24 cellular contexts compared by ENCODE assay signal in genomic region chr17:58184986-58185761, GRCh38. TPM values are rescaled to one million over a fixed set of nuclear protein-coding genes. Genes with fewer than 3 reads are reported as not detected.
"Had no signal": no experiment of that assay in that cellular context is flagged by ENCODE, and none has a peak within 500 bp of the region (broad histone marks: within the 10 kb centered on the region; RNA-seq: fewer than 3 reads in every experiment).

No MANE protein-coding gene starts in this region.

- H3K4me3 Mint-ChIP-seq: activated naive CD8-positive, alpha-beta T cell treated with anti-CD3 and anti-CD28 coated beads for 36 hours; activated T-cell treated with anti-CD3 and anti-CD28 coated beads, Interleukin-2, amount 50 U/mL, for 4 hours; immature natural killer cell; naive thymus-derived CD8-positive, alpha-beta T cell; stimulated activated naive B cell treated with anti-CD40 and anti-IgM and Interleukin-4, amounts not matched to agents 10 μg/mL and 1 μg/mL and 100 μg/mL, for 72 hours; type B pancreatic cell had no signal

- ATAC-seq: activated T-cell treated with anti-CD3 and anti-CD28 coated beads, Interleukin-2, amount 50 U/mL, for 4 hours; left cardiac atrium; naive thymus-derived CD8-positive, alpha-beta T cell; stimulated activated naive B cell treated with anti-CD40 and anti-IgM and Interleukin-4, amounts not matched to agents 10 μg/mL and 1 μg/mL and 100 μg/mL, for 72 hours had no signal

- DNase-seq: activated CD4-positive, alpha-beta T cell treated with anti-CD3 and anti-CD28 coated beads, Interleukin-2, amount 50 U/mL, for 1 hour; activated CD4-positive, CD25-positive, alpha-beta regulatory T cell; activated gamma-delta T cell; activated naive CD8-positive, alpha-beta T cell treated with anti-CD3 and anti-CD28 coated beads for 36 hours; activated T-cell treated with anti-CD3 and anti-CD28 coated beads, Interleukin-2, amount 50 U/mL, for 4 hours; aorta; glutamatergic neuron; immature natural killer cell; left cardiac atrium; naive thymus-derived CD8-positive, alpha-beta T cell; occipital lobe; sigmoid colon; stimulated activated CD4-positive, alpha-beta T cell treated with anti-CD3 and anti-CD28 coated beads, Interleukin-2, amount 100 ng/mL, for 24 hours; stimulated activated naive B cell treated with anti-CD40 and anti-IgM and Interleukin-4, amounts not matched to agents 10 μg/mL and 1 μg/mL and 100 μg/mL, for 72 hours had no signal

- H3K27ac Mint-ChIP-seq: activated naive CD8-positive, alpha-beta T cell treated with anti-CD3 and anti-CD28 coated beads for 36 hours; stimulated activated naive B cell treated with anti-CD40 and anti-IgM and Interleukin-4, amounts not matched to agents 10 μg/mL and 1 μg/mL and 100 μg/mL, for 72 hours; type B pancreatic cell had no signal

- H3K36me3 Mint-ChIP-seq: activated naive CD8-positive, alpha-beta T cell treated with anti-CD3 and anti-CD28 coated beads for 36 hours; immature natural killer cell; naive thymus-derived CD8-positive, alpha-beta T cell; stimulated activated naive B cell treated with anti-CD40 and anti-IgM and Interleukin-4, amounts not matched to agents 10 μg/mL and 1 μg/mL and 100 μg/mL, for 72 hours; type B pancreatic cell had no signal

- H3K4me3 ChIP-seq: breast epithelium, esophagus muscularis mucosa, lung, sigmoid colon had no signal

- H3K9me3 Mint-ChIP-seq: activated naive CD8-positive, alpha-beta T cell treated with anti-CD3 and anti-CD28 coated beads for 36 hours; activated T-cell treated with anti-CD3 and anti-CD28 coated beads, Interleukin-2, amount 50 U/mL, for 4 hours; immature natural killer cell; naive thymus-derived CD8-positive, alpha-beta T cell; stimulated activated naive B cell treated with anti-CD40 and anti-IgM and Interleukin-4, amounts not matched to agents 10 μg/mL and 1 μg/mL and 100 μg/mL, for 72 hours; type B pancreatic cell had no signal

- H3K4me1 Mint-ChIP-seq: activated naive CD8-positive, alpha-beta T cell treated with anti-CD3 and anti-CD28 coated beads for 36 hours had no signal

RNA-seq across cellular contexts. Expression of gene EPX, which starts 7.4 kb away (rescaled TPM):
- total RNA-seq: activated naive CD8-positive, alpha-beta T cell treated with anti-CD3 and anti-CD28 coated beads for 36 hours; activated T-cell treated with anti-CD3 and anti-CD28 coated beads, Interleukin-2, amount 50 U/mL, for 4 hours; aorta; breast epithelium; chondrocyte; dermis microvascular lymphatic vessel endothelial cell; esophagus muscularis mucosa; fibroblast of villous mesenchyme; left cardiac atrium; naive thymus-derived CD8-positive, alpha-beta T cell; occipital lobe; pulmonary artery endothelial cell; sigmoid colon; subcutaneous adipose tissue; T-helper 1 cell treated with Interleukin-12 subunit alpha and Interleukin-12 subunit beta and Interleukin-4 antibody, amounts not matched to agents 30 ng/mL and 1 ng/mL, for 36 hours had no signal

RNA-seq across cellular contexts. Expression of gene OR4D2, which starts 18.4 kb away (rescaled TPM):
- total RNA-seq: activated naive CD8-positive, alpha-beta T cell treated with anti-CD3 and anti-CD28 coated beads for 36 hours; activated T-cell treated with anti-CD3 and anti-CD28 coated beads, Interleukin-2, amount 50 U/mL, for 4 hours; aorta; breast epithelium; chondrocyte; dermis microvascular lymphatic vessel endothelial cell; esophagus muscularis mucosa; fibroblast of villous mesenchyme; left cardiac atrium; lung; naive thymus-derived CD8-positive, alpha-beta T cell; occipital lobe; pulmonary artery endothelial cell; sigmoid colon; subcutaneous adipose tissue; T-helper 1 cell treated with Interleukin-12 subunit alpha and Interleukin-12 subunit beta and Interleukin-4 antibody, amounts not matched to agents 30 ng/mL and 1 ng/mL, for 36 hours had no signal

RNA-seq across cellular contexts. Expression of gene OR4D1, which starts 37.0 kb away (rescaled TPM):
- total RNA-seq: aorta, breast epithelium, chondrocyte, dermis microvascular lymphatic vessel endothelial cell, esophagus muscularis mucosa, fibroblast of villous mesenchyme, left cardiac atrium, pulmonary artery endothelial cell, sigmoid colon, subcutaneous adipose tissue had no signal

RNA-seq across cellular contexts. Expression of gene LPO, which starts 53.2 kb away (rescaled TPM):
- total RNA-seq: activated naive CD8-positive, alpha-beta T cell treated with anti-CD3 and anti-CD28 coated beads for 36 hours; aorta; chondrocyte; dermis microvascular lymphatic vessel endothelial cell; esophagus muscularis mucosa; fibroblast of villous mesenchyme; left cardiac atrium; naive thymus-derived CD8-positive, alpha-beta T cell; occipital lobe; pulmonary artery endothelial cell; sigmoid colon; subcutaneous adipose tissue; T-helper 1 cell treated with Interleukin-12 subunit alpha and Interleukin-12 subunit beta and Interleukin-4 antibody, amounts not matched to agents 30 ng/mL and 1 ng/mL, for 36 hours had no signal
